In genomic region chr1:161201828-161202712, GRCh38 we compare ENCODE assay signal across 8 cellular contexts. TPM values are rescaled to one million over a fixed set of nuclear protein-coding genes. Genes with fewer than 3 reads are reported as not detected.
DNase-seq lines count a peak whose midpoint lies in the region; ATAC-seq and TF ChIP-seq lines count a peak whose summit lies in the region.

Gene NDUFS2 (plus strand): TSS chr1:161202367. CDS start chr1:161202386, 19 bp downstream.

- peak within 1 kb of the TSS; percentile 98 for H3K9ac ChIP-seq in muscle layer of colon (ENCODE audit: low read length)

- H3K27ac ChIP-seq in DOHH2 (ENCODE audit: low read depth, low read length) (peak within 1 kb of the TSS; percentile 54), KOPT-K1 (ENCODE audit: low read depth, low read length, poor library complexity, severe bottlenecking) (peak within 1 kb of the TSS; percentile 83), Peyer's patch (peak within 1 kb of the TSS; percentile 79 to 95 (median 88)), muscle layer of colon (ENCODE audit: low read depth, low read length) (peak within 1 kb of the TSS; percentile 81)

- no peaks in the 10 kb centered on the region for H3K27me3 ChIP-seq in DOHH2 (ENCODE audit: control insufficient read depth, low read length)
- H3K27me3 ChIP-seq in Peyer's patch: no peaks in the 10 kb centered on the region
- no peaks in the 10 kb centered on the region for H3K27me3 ChIP-seq in muscle layer of colon (ENCODE audit: control insufficient read depth in 1 of 2, insufficient read depth in 2 of 2, low read length in 2 of 2)

- TF ChIP-seq CTCF in DOHH2 (IDR thresholded peaks at IDR 0.05; ENCODE audit: low read depth, low read length, poor library complexity, severe bottlenecking) (peak; percentile 64), Peyer's patch (IDR thresholded peaks at IDR 0.05) (peak in 2 of 6 experiments; percentile 9 to 12)

- H3K4me1 ChIP-seq in DOHH2 (ENCODE audit: control insufficient read depth, low read length): peaks cover 38% of the 10 kb centered on the region
- H3K4me1 ChIP-seq in Peyer's patch: peaks cover 0 to 72% (median 2%) of the 10 kb centered on the region in 4 donors
- peaks cover 65% of the 10 kb centered on the region for H3K4me1 ChIP-seq in muscle layer of colon (ENCODE audit: insufficient read depth, low read length)

- no peaks in the 10 kb centered on the region for H4K20me1 ChIP-seq in DOHH2 (ENCODE audit: control insufficient read depth, insufficient read depth, low read depth, low read length)

- H3K9me3 ChIP-seq in DOHH2 (ENCODE audit: control insufficient read depth, insufficient read depth, low read length) (no peaks in the 10 kb centered on the region), KOPT-K1 (ENCODE audit: insufficient read depth, low read length, poor library complexity, severe bottlenecking) (no peaks in the 10 kb centered on the region), Peyer's patch (no peaks in the 10 kb centered on the region), muscle layer of colon (ENCODE audit: low read length) (no peaks in the 10 kb centered on the region)

- peaks cover 2% of the 10 kb centered on the region; the same call in 1 of the 2 replicates for H3F3A ChIP-seq in DOHH2 (ENCODE audit: control insufficient read depth, insufficient read depth)

- H3K36me3 ChIP-seq in DOHH2 (ENCODE audit: control insufficient read depth, low read length) (peaks cover 35% of the 10 kb centered on the region), KOPT-K1 (ENCODE audit: insufficient read depth, low read length) (peaks cover 34% of the 10 kb centered on the region), Peyer's patch (peaks cover 0 to 36% (median 0%) of the 10 kb centered on the region in 3 donors), muscle layer of colon (ENCODE audit: insufficient read depth, low read length) (peaks cover 28% of the 10 kb centered on the region)

- H3K4me2 ChIP-seq in DOHH2 (ENCODE audit: low read length): peak within 1 kb of the TSS; percentile 92

- H3K9me2 ChIP-seq in DOHH2 (replicated peaks; ENCODE audit: control insufficient read depth, low read length): no peaks in the 10 kb centered on the region

- H3K79me2 ChIP-seq in DOHH2 (ENCODE audit: control insufficient read depth, low read length): peaks cover 18% of the 10 kb centered on the region

- H3K4me3 ChIP-seq in DOHH2 (ENCODE audit: low read length): peak within 1 kb of the TSS; percentile 95
- H3K4me3 ChIP-seq in Peyer's patch: peak within 1 kb of the TSS; percentile 62 to 72 (median 67)
- H3K4me3 ChIP-seq in muscle layer of colon (ENCODE audit: low read depth in 1 of 2, low read length in 2 of 2): peak within 1 kb of the TSS; percentile 46 to 100

- TF ChIP-seq POLR2A in Peyer's patch (IDR thresholded peaks at IDR 0.05): peak; percentile 61 to 83

- DNase-seq in Peyer's patch: peak; percentile 95 to 99 (median 97)
- peak; percentile 91 to 94 for DNase-seq in activated T-cell treated with anti-CD3 and anti-CD28 coated beads, Interleukin-2, amount 50 U/mL, for 48 hours
- peak; percentile 90 for DNase-seq in stimulated activated CD8-positive, alpha-beta memory T cell treated with anti-CD3 and anti-CD28 coated beads, Interleukin-7, amount 100 ng/mL, for 24 hours (ENCODE audit: low read depth)

- peak; percentile 98 for ATAC-seq in GM21786 (IDR thresholded peaks at IDR 0.05; ENCODE audit: unreplicated experiment)
- peak; percentile 93 for ATAC-seq in esophagus mucosa

RNA-seq across cellular contexts. Expression of gene NDUFS2, which starts in this region (rescaled TPM):
- total RNA-seq in Peyer's patch (100 to 1,000 TPM; 157 to 192 (median 176) TPM), esophagus mucosa (56.4 TPM)

Comparison
In these comparisons a context has a peak if more than half of its experiments do, and no peak if none do; other contexts are left out.
1. Peak in every context shown above with its lines: DNase-seq, ATAC-seq, H3K4me3 ChIP-seq and H3K27ac ChIP-seq.